Comparison of ENCODE assay signal across 9 cellular contexts in the genomic region with DNA sequence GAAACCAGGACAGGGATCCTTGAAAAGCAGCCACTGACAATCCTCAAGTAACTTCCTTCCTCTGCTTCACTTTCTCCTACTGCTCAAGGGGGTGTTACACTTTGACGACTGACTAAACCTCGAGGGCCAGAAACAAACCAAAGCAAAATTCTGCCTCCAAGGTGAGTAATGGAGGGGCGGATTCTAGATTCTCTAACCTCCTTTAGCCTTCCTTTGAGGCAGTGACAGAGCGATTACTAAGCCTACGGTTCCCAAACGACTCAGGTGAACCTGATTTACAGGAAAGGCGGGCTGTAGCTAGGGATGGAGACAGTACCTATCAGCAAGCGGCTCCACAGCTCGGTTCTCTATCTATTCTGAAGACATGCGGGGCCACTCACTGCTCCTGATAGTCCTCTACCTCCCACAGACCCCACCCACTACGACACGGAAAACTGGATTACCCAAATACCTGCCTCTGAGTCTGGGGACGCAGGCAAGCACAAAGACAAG. TPM values are rescaled to one million over a fixed set of nuclear protein-coding genes. Genes with fewer than 3 reads are reported as not detected.
DNase-seq lines count a peak whose midpoint lies in the region; ATAC-seq, FAIRE-seq and TF ChIP-seq lines count a peak whose summit lies in the region.
"Had no signal": no experiment of that assay in that cellular context is flagged by ENCODE, and none has a peak within 500 bp of the region (broad histone marks: within the 10 kb centered on the region; RNA-seq: fewer than 3 reads in every experiment).

No MANE protein-coding gene starts in this region.

- peaks cover 2% of the 10 kb centered on the region; the same call in 1 of the 2 replicates for H3K79me1 ChIP-seq in H1 (ENCODE audit: low read depth, low read length)

- peak overlapping the region; percentile 93 to 99 (median 98) for H3K9ac ChIP-seq in H1 (replicated peaks in 1 of 4; ENCODE audit: extremely low read depth in 1 of 4, low read depth in 3 of 4, low read length in 3 of 4)

- H2AFZ ChIP-seq in H1 (ENCODE audit: low read length): peak overlapping the region; percentile 96; the same call in 1 of the 2 replicates

- no peak overlapping the region for H2AK5ac ChIP-seq in H1 (ENCODE audit: low read depth, low read length)

- peak overlapping the region; percentile 48 for H3K4ac ChIP-seq in H1 (replicated peaks; ENCODE audit: insufficient read length, low read depth, low read length)

- no peak overlapping the region for H2BK120ac ChIP-seq in H1 (replicated peaks; ENCODE audit: low read depth, low read length)

- H3K4me3 ChIP-seq in SJSA1: peak overlapping the region; percentile 60
- peak overlapping the region; percentile 88 to 100 (median 98) for H3K4me3 ChIP-seq in H1 (ENCODE audit: extremely low read depth in 1 of 4, insufficient read depth in 2 of 4, low read depth in 3 of 4, low read length in 4 of 4)
- H3K4me3 ChIP-seq in vagina: peak overlapping the region; percentile 73 to 95

- H3K36me3 Mint-ChIP-seq in naive thymus-derived CD8-positive, alpha-beta T cell: peaks cover 7 to 10% (median 7%) of the 10 kb centered on the region in 3 donors

- ATAC-seq in GM19324 (IDR thresholded peaks at IDR 0.05; ENCODE audit: low FRiP score, unreplicated experiment) (peak; percentile 30), HG03354 (IDR thresholded peaks at IDR 0.05; ENCODE audit: poor library complexity, severe bottlenecking, unreplicated experiment) (peak; percentile 32)
- ATAC-seq in naive thymus-derived CD8-positive, alpha-beta T cell: peak; percentile 22 to 24

- peak overlapping the region; percentile 85 to 98 for H3K4me2 ChIP-seq in H1 (ENCODE audit: insufficient read depth in 1 of 2, low read depth in 2 of 2, low read length in 2 of 2)

- H3K27ac Mint-ChIP-seq in naive thymus-derived CD8-positive, alpha-beta T cell: no peak overlapping the region
- H3K27ac Mint-ChIP-seq: activated naive CD4-positive, alpha-beta T cell treated with anti-CD3 and anti-CD28 coated beads, Interleukin-2, amount 50 U/mL, for 24 hours had no signal

- H4K20me1 ChIP-seq in H1 (replicated peaks in 1 of 2; ENCODE audit: control insufficient read depth in 1 of 2, insufficient read depth in 2 of 2, low read length in 2 of 2): no peaks in the 10 kb centered on the region

- no peak overlapping the region for H3K18ac ChIP-seq in H1 (ENCODE audit: extremely low read depth, low read length)

- no peak overlapping the region for H2BK15ac ChIP-seq in H1 (ENCODE audit: low read length)

- H3K27ac ChIP-seq in SJSA1 (peak overlapping the region; percentile 98), H1 (ENCODE audit: low read depth, low read length) (peak overlapping the region; percentile 99), vagina (peak overlapping the region; percentile 92)

- no peak overlapping the region for H2BK20ac ChIP-seq in H1 (ENCODE audit: low read length)

- 1% methylated on average over 13 of the region's 13 CpGs; no CpG with 5 or more reads in 1 of the 2 experiments for WGBS in H1 (ENCODE audit: extremely low coverage in 1 of 2, insufficient coverage in 1 of 2, insufficient read length in 1 of 2, insufficient replicate concordance in 2 of 2, low coverage in 1 of 2, low lambda C conversion rate in 2 of 2, missing lambda C conversion rate in 1 of 2), 2 experiments

- H4K8ac ChIP-seq in H1 (ENCODE audit: extremely low read depth, insufficient read depth, low read length): peak overlapping the region; percentile 98; the same call in 1 of the 2 replicates

- peak overlapping the region; percentile 2; the same call in 1 of the 2 replicates for H2BK12ac ChIP-seq in H1 (ENCODE audit: low read depth, low read length)

- peaks cover 10% of the 10 kb centered on the region for H3K4me1 ChIP-seq in SJSA1 (replicated peaks)
- no peaks in the 10 kb centered on the region for H3K4me1 ChIP-seq in H1 (replicated peaks in 1 of 4; ENCODE audit: control insufficient read depth in 3 of 4, insufficient read depth in 4 of 4, low read length in 3 of 4)
- H3K4me1 ChIP-seq in vagina: peaks cover 40% of the 10 kb centered on the region

- no peak for TF ChIP-seq CTCF in H1 (IDR thresholded peaks at IDR 0.05; ENCODE audit: control extremely low read depth in 1 of 3, insufficient read depth in 1 of 3, low read depth in 1 of 3, low read length in 3 of 3)
- TF ChIP-seq CTCF in vagina (IDR thresholded peaks at IDR 0.05): no peak

- no peak overlapping the region for H3K4me3 Mint-ChIP-seq in naive thymus-derived CD8-positive, alpha-beta T cell
- H3K4me3 Mint-ChIP-seq: activated naive CD4-positive, alpha-beta T cell treated with anti-CD3 and anti-CD28 coated beads, Interleukin-2, amount 50 U/mL, for 24 hours had no signal

- no peaks in the 10 kb centered on the region for H3K27me3 ChIP-seq in SJSA1 (replicated peaks)
- no peaks in the 10 kb centered on the region for H3K27me3 ChIP-seq in H1 (replicated peaks in 1 of 4; ENCODE audit: control insufficient read depth in 3 of 4, extremely low read depth in 1 of 4, insufficient read depth in 3 of 4, low read length in 3 of 4)
- no peaks in the 10 kb centered on the region for H3K27me3 ChIP-seq in vagina

- peak overlapping the region; percentile 97 for H2BK5ac ChIP-seq in H1 (ENCODE audit: low read depth, low read length)

- TF ChIP-seq POLR2A in H1 (IDR thresholded peaks at IDR 0.05; ENCODE audit: control extremely low read depth in 1 of 2, low read depth in 2 of 2, low read length in 2 of 2) (no peak), vagina (IDR thresholded peaks at IDR 0.05) (no peak)

- CTCF ChIA-PET in H1 (lab: Charles Lee; ENCODE audit: partially characterized antibody): interaction anchor here (1.0 to 1.8 kb wide), 4 partner anchors 10 to 198 kb away, joined by 4 to 7 read pairs (median 4); no protein-coding TSS in a partner anchor

- H3K36me3 ChIP-seq in SJSA1: no peaks in the 10 kb centered on the region; the same call in 1 of the 2 replicates
- H3K36me3 ChIP-seq in H1 (ENCODE audit: control insufficient read depth in 2 of 4, insufficient read depth in 4 of 4, low read length in 3 of 4): peaks cover 0 to 2% (median under 1%) of the 10 kb centered on the region in 4 experiments; a peak in 1 of 8 replicates
- H3K36me3 ChIP-seq in vagina: no peaks in the 10 kb centered on the region

- H3K79me2 ChIP-seq in H1 (ENCODE audit: control insufficient read depth in 1 of 2, insufficient read depth in 2 of 2, low read length in 2 of 2): peaks cover 5 to 73% of the 10 kb centered on the region in 2 experiments; a peak in 3 of 4 replicates

- no peak for TF ChIP-seq RAD21 in H1 (IDR thresholded peaks at IDR 0.05 in 1 of 2, conservative IDR thresholded peaks at IDR 0.05 in 1 of 2; ENCODE audit: low read depth in 2 of 2, low read length in 2 of 2)

- H3K4me1 Mint-ChIP-seq in naive thymus-derived CD8-positive, alpha-beta T cell: peaks cover 12 to 43% (median 35%) of the 10 kb centered on the region in 4 donors

- H3K56ac ChIP-seq in H1 (replicated peaks; ENCODE audit: insufficient read length, low read depth, low read length): peak overlapping the region; percentile 40

- H3K23me2 ChIP-seq in H1 (ENCODE audit: low read depth, low read length): peaks cover 10% of the 10 kb centered on the region; the same call in 1 of the 2 replicates

- no peaks in the 10 kb centered on the region for H3K9me3 ChIP-seq in SJSA1 (replicated peaks)
- H3K9me3 ChIP-seq in H1 (ENCODE audit: insufficient read depth in 2 of 2, low read depth in 1 of 2, low read length in 1 of 2): no peaks in the 10 kb centered on the region
- H3K9me3 ChIP-seq in vagina: no peaks in the 10 kb centered on the region

- FAIRE-seq in H1 (lab: Jason Lieb, UNC): no peak

- no peak for TF ChIP-seq EP300 in H1 (IDR thresholded peaks at IDR 0.05; ENCODE audit: borderline replicate concordance in 1 of 2, low read depth in 2 of 2, low read length in 2 of 2)

- no peak overlapping the region for H3K14ac ChIP-seq in H1 (ENCODE audit: insufficient read length)

- H4K5ac ChIP-seq in H1 (ENCODE audit: insufficient read length, low read depth, low read length): no peak overlapping the region

- DNase-seq in COLO668 (lab: John Stamatoyannopoulos, UW; ENCODE audit: unreplicated experiment): peak; percentile 55
- DNase-seq in SJSA1 (ENCODE audit: low read depth in 1 of 2, low spot score in 2 of 2): no peak
- no peak for DNase-seq in H1 (ENCODE audit: low read depth in 1 of 2, low spot score in 2 of 2)
- DNase-seq in naive thymus-derived CD8-positive, alpha-beta T cell: peak in 3 of 10 donors; percentile 29 to 46 (median 30)
- DNase-seq in vagina (ENCODE audit: extremely low spot score in 2 of 2): no peak
- no peak for DNase-seq in KG1 (lab: John Stamatoyannopoulos, UW)

- H3K23ac ChIP-seq in H1 (ENCODE audit: insufficient read length): no peak overlapping the region

- no peaks in the 10 kb centered on the region for H3K9me3 Mint-ChIP-seq in naive thymus-derived CD8-positive, alpha-beta T cell
- H3K9me3 Mint-ChIP-seq: activated naive CD4-positive, alpha-beta T cell treated with anti-CD3 and anti-CD28 coated beads, Interleukin-2, amount 50 U/mL, for 24 hours had no signal

- H4K91ac ChIP-seq in H1 (replicated peaks; ENCODE audit: insufficient read length, low read length): peak overlapping the region; percentile 18

- POLR2A ChIA-PET in H1 (lab: Charles Lee; ENCODE audit: partially characterized antibody): interaction anchor here (0.8 to 1.6 kb wide), 8 partner anchors 10 to 95 kb away, joined by 3 to 13 read pairs (median 4); no protein-coding TSS in a partner anchor
- POLR2A ChIA-PET in naive thymus-derived CD8-positive, alpha-beta T cell (lab: Charles Lee): interaction anchor here (0.7 to 2.3 kb wide), 5 partner anchors 10 to 1405 kb away, joined by 3 to 14 read pairs (median 3); partner anchors contain the start of gene PAPSS1

- no peaks in the 10 kb centered on the region for H3K27me3 Mint-ChIP-seq in naive thymus-derived CD8-positive, alpha-beta T cell
- H3K27me3 Mint-ChIP-seq: activated naive CD4-positive, alpha-beta T cell treated with anti-CD3 and anti-CD28 coated beads, Interleukin-2, amount 50 U/mL, for 24 hours had no signal

- intact Hi-C loops in vagina (cut with DNase I): no loop called here

RNA-seq across cellular contexts. Expression of gene TBCK, which starts 0.5 kb away (rescaled TPM):
- 16.5 and 22.3 TPM in 2 replicates for total RNA-seq in SJSA1 (2014; rRNA removed; shearing (Covaris generic))
- 16.0 and 18.7 TPM in 2 replicates for total RNA-seq in H1 (2021; fragmentation: NEBNext Ultra II Directional; extraction: Animal tissue kit (Norgen Biotek cat#: 25700))
- polyA plus RNA-seq in H1 (2011; rRNA removed): 10.2 and 10.5 TPM in 2 replicates
- polyA plus RNA-seq in H1 (2011; cell fraction: cytosol; rRNA removed): 12.2 TPM
- 38.7 TPM for polyA plus RNA-seq in H1 (2011; cell fraction: nucleus; rRNA removed)
- 6.7 to 11.1 TPM (median 8.5 TPM) in 4 replicates for polyA plus RNA-seq in H1 (2012, experiment 1 of 2)
- polyA plus RNA-seq in H1 (2012, experiment 2 of 2): 0.75 TPM
- 7.9 TPM for polyA plus RNA-seq in H1 (2013, experiment 1 of 2)
- polyA plus RNA-seq in H1 (2013, experiment 2 of 2): 7.0 TPM
- polyA minus RNA-seq in H1 (2011; rRNA and poly(A)+ RNA removed): 39.5 and 49.2 TPM in 2 replicates
- 21.1 TPM for polyA minus RNA-seq in H1 (2011; cell fraction: cytosol; rRNA and poly(A)+ RNA removed)
- polyA minus RNA-seq in H1 (2011; cell fraction: nucleus; rRNA and poly(A)+ RNA removed): 142 TPM
- 10 to 100 TPM; 64.0 to 65.1 TPM for total RNA-seq in naive thymus-derived CD8-positive, alpha-beta T cell
- polyA plus RNA-seq in naive thymus-derived CD8-positive, alpha-beta T cell: 10 to 100 TPM; 20.7 to 32.5 (median 21.9) TPM
- total RNA-seq in vagina: 36.1 TPM

RNA-seq across cellular contexts. Expression of gene AIMP1, which starts 0.8 kb away (rescaled TPM):
- 48.2 and 57.0 TPM in 2 replicates for total RNA-seq in SJSA1 (2014; rRNA removed; shearing (Covaris generic))
- 49.9 and 54.6 TPM in 2 replicates for total RNA-seq in H1 (2021; fragmentation: NEBNext Ultra II Directional; extraction: Animal tissue kit (Norgen Biotek cat#: 25700))
- polyA plus RNA-seq in H1 (2011; rRNA removed): 3.6 and 7.9 TPM in 2 replicates
- 17.2 TPM for polyA plus RNA-seq in H1 (2011; cell fraction: cytosol; rRNA removed)
- 1.9 TPM for polyA plus RNA-seq in H1 (2011; cell fraction: nucleus; rRNA removed)
- 22.5 to 47.3 TPM (median 25.4 TPM) in 4 replicates for polyA plus RNA-seq in H1 (2012, experiment 1 of 2)
- 3.7 TPM for polyA plus RNA-seq in H1 (2012, experiment 2 of 2)
- 115 TPM for polyA plus RNA-seq in H1 (2013, experiment 1 of 2)
- polyA plus RNA-seq in H1 (2013, experiment 2 of 2): 144 TPM
- 3.2 TPM in 2 replicates for polyA minus RNA-seq in H1 (2011; rRNA and poly(A)+ RNA removed)
- 5.1 TPM for polyA minus RNA-seq in H1 (2011; cell fraction: cytosol; rRNA and poly(A)+ RNA removed)
- 5.8 TPM for polyA minus RNA-seq in H1 (2011; cell fraction: nucleus; rRNA and poly(A)+ RNA removed)
- 10 to 100 TPM; 56.1 to 62.9 TPM for total RNA-seq in naive thymus-derived CD8-positive, alpha-beta T cell
- 10 to 100 TPM; 64.6 to 95.5 (median 85.2) TPM for polyA plus RNA-seq in naive thymus-derived CD8-positive, alpha-beta T cell
- 19.4 TPM for total RNA-seq in vagina

RNA-seq across cellular contexts. Expression of gene GIMD1, which starts 53.1 kb away (rescaled TPM):
- not detected in 2 replicates for total RNA-seq in SJSA1 (2014; rRNA removed; shearing (Covaris generic))
- not detected in 2 replicates for total RNA-seq in H1 (2021; fragmentation: NEBNext Ultra II Directional; extraction: Animal tissue kit (Norgen Biotek cat#: 25700))
- polyA plus RNA-seq in H1 (2011; rRNA removed): not detected in 2 replicates
- not detected for polyA plus RNA-seq in H1 (2011; cell fraction: cytosol; rRNA removed)
- polyA plus RNA-seq in H1 (2011; cell fraction: nucleus; rRNA removed): not detected
- polyA plus RNA-seq in H1 (2012, experiment 1 of 2): not detected in 4 replicates
- not detected for polyA plus RNA-seq in H1 (2012, experiment 2 of 2)
- not detected for polyA plus RNA-seq in H1 (2013, experiment 1 of 2)
- not detected for polyA plus RNA-seq in H1 (2013, experiment 2 of 2)
- polyA minus RNA-seq in H1 (2011; rRNA and poly(A)+ RNA removed): not detected in 2 replicates
- polyA minus RNA-seq in H1 (2011; cell fraction: cytosol; rRNA and poly(A)+ RNA removed): not detected
- polyA minus RNA-seq in H1 (2011; cell fraction: nucleus; rRNA and poly(A)+ RNA removed): not detected
- total RNA-seq in naive thymus-derived CD8-positive, alpha-beta T cell: not detected
- polyA plus RNA-seq in naive thymus-derived CD8-positive, alpha-beta T cell: not detected
- total RNA-seq in vagina: not detected
